In genomic region chr12:91493308-91493707, GRCh38 we compare ENCODE assay signal across 22 cellular contexts.
DNase-seq lines count a peak whose midpoint lies in the region; ATAC-seq, FAIRE-seq and TF ChIP-seq lines count a peak whose summit lies in the region.
"Had no signal": no experiment of that assay in that cellular context is flagged by ENCODE, and none has a peak within 500 bp of the region (broad histone marks: within the 10 kb centered on the region; RNA-seq: fewer than 3 reads in every experiment).

No MANE protein-coding gene starts in this region.

- H3K36me3 Mint-ChIP-seq in activated CD4-positive, alpha-beta memory T cell treated with anti-CD3 and anti-CD28 coated beads for 36 hours: no peaks in the 10 kb centered on the region
- no peaks in the 10 kb centered on the region for H3K36me3 Mint-ChIP-seq in GM23338 (ENCODE audit: low read depth)

- no peak overlapping the region for H3K4me2 ChIP-seq in GM23338

- POLR2A ChIA-PET in activated CD4-positive, alpha-beta memory T cell treated with anti-CD3 and anti-CD28 coated beads for 36 hours (lab: Charles Lee): no interaction called here

- no peaks in the 10 kb centered on the region for H3K27me3 Mint-ChIP-seq in activated CD4-positive, alpha-beta memory T cell treated with anti-CD3 and anti-CD28 coated beads for 36 hours
- no peaks in the 10 kb centered on the region for H3K27me3 Mint-ChIP-seq in GM23338 (ENCODE audit: insufficient read depth, low read depth, poor library complexity)

- intact Hi-C loops in activated CD4-positive, alpha-beta memory T cell treated with anti-CD3 and anti-CD28 coated beads for 36 hours (cut with micrococcal nuclease): no loop called here

- H3K79me2 ChIP-seq in GM23338 (replicated peaks; ENCODE audit: insufficient read depth): no peaks in the 10 kb centered on the region

- no peaks in the 10 kb centered on the region for H3K4me1 Mint-ChIP-seq in activated CD4-positive, alpha-beta memory T cell treated with anti-CD3 and anti-CD28 coated beads for 36 hours (ENCODE audit: low read depth)
- 0 out of 3 replicates have a peak, but pooled peaks cover 2% of the 10 kb centered on the region for H3K4me1 Mint-ChIP-seq in GM23338

- no peaks in the 10 kb centered on the region for H3K36me3 ChIP-seq in bronchial epithelial cell (ENCODE audit: control insufficient read depth, insufficient read depth, low read length)
- no peaks in the 10 kb centered on the region for H3K36me3 ChIP-seq in GM23338 (ENCODE audit: insufficient read depth)

- no peaks in the 10 kb centered on the region for H3K4me1 ChIP-seq in GM23338 (ENCODE audit: insufficient read depth)

- no peaks in the 10 kb centered on the region for H3K9me2 ChIP-seq in GM23338 (ENCODE audit: insufficient read depth)

- H3K4me3 Mint-ChIP-seq in activated CD4-positive, alpha-beta memory T cell treated with anti-CD3 and anti-CD28 coated beads for 36 hours: no peak overlapping the region
- H3K4me3 Mint-ChIP-seq in GM23338: no peak overlapping the region
- H3K4me3 Mint-ChIP-seq: HFFc6 had no signal

- no peak overlapping the region for H3K27ac Mint-ChIP-seq in activated CD4-positive, alpha-beta memory T cell treated with anti-CD3 and anti-CD28 coated beads for 36 hours
- no peak overlapping the region for H3K27ac Mint-ChIP-seq in GM23338
- H3K27ac Mint-ChIP-seq: HFFc6 had no signal

- TF ChIP-seq CTCF in bronchial epithelial cell (IDR thresholded peaks at IDR 0.05; ENCODE audit: insufficient read depth, low read length, severe bottlenecking) (no peak), fibroblast of villous mesenchyme (IDR thresholded peaks at IDR 0.05; ENCODE audit: insufficient read depth, low read depth, low read length) (no peak), GM23338 (conservative IDR thresholded peaks at IDR 0.05; ENCODE audit: low read depth in 2 of 2) (no peak)

- H3K9me3 Mint-ChIP-seq in activated CD4-positive, alpha-beta memory T cell treated with anti-CD3 and anti-CD28 coated beads for 36 hours: no peaks in the 10 kb centered on the region
- H3K9me3 Mint-ChIP-seq in GM23338: peaks cover 3% of the 10 kb centered on the region; the same call in 2 of the 3 replicates

- peak; percentile 43 for DNase-seq in HCEC 1CT
- DNase-seq in HT1080 (ENCODE audit: low read depth): peak; percentile 24
- peak; percentile 43 for DNase-seq in bronchial epithelial cell (ENCODE audit: low read depth)
- DNase-seq in fibroblast of villous mesenchyme (ENCODE audit: low read depth): peak; percentile 4
- DNase-seq in activated CD4-positive, alpha-beta memory T cell treated with anti-CD3 and anti-CD28 coated beads for 36 hours: no peak
- no peak for DNase-seq in GM23338 (ENCODE audit: low spot score)
- DNase-seq in NCI-H1092 (lab: John Stamatoyannopoulos, UW): no peak
- DNase-seq: ACHN, AML-193, COR-L47, HFFc6, IMR-90, Kasumi-1, MV-4-11, NCI-H1436, NCI-H2029 treated with DMSO at 0.1 percent for 48 hours, NCI-H2171 treated with DMSO at 0.1 percent for 48 hours, NCI-H446 treated with DMSO at 0.1 percent for 48 hours, OCI-M1, RPMI8226 had no signal

- FAIRE-seq in bronchial epithelial cell (lab: Jason Lieb, UNC): no peak
- FAIRE-seq: H1 had no signal

- CTCF ChIA-PET in activated CD4-positive, alpha-beta memory T cell treated with anti-CD3 and anti-CD28 coated beads for 36 hours (lab: Charles Lee): no interaction called here

- H3K4me3 ChIP-seq in bronchial epithelial cell (ENCODE audit: low read depth, low read length): no peak overlapping the region
- no peak overlapping the region for H3K4me3 ChIP-seq in fibroblast of villous mesenchyme (ENCODE audit: low read depth, low read length)
- no peak overlapping the region for H3K4me3 ChIP-seq in GM23338

- no peak overlapping the region for H3K27ac ChIP-seq in GM23338 (ENCODE audit: low read depth)

- H2AFZ ChIP-seq in GM23338: no peak overlapping the region

- H3K27me3 ChIP-seq in bronchial epithelial cell (ENCODE audit: control insufficient read depth, insufficient read depth, low read length) (no peaks in the 10 kb centered on the region), GM23338 (ENCODE audit: insufficient read depth) (no peaks in the 10 kb centered on the region)

- H4K20me1 ChIP-seq in GM23338 (replicated peaks; ENCODE audit: insufficient read depth): no peaks in the 10 kb centered on the region

- no peak for ATAC-seq in GM23338
- no peak for ATAC-seq in HG02623 (IDR thresholded peaks at IDR 0.05; ENCODE audit: unreplicated experiment)

- H3F3A ChIP-seq in GM23338 (replicated peaks; ENCODE audit: low read depth): no peaks in the 10 kb centered on the region

TF ChIP-seq in GM23338, 12 proteins besides CTCF, POLR2A, EP300 and RAD21 (continues in another document):
- no peak for TF ChIP-seq POLR2AphosphoS5 (IDR thresholded peaks at IDR 0.05; ENCODE audit: low read depth)
- no peak for TF ChIP-seq ETS1 (IDR thresholded peaks at IDR 0.05)
- no peak for TF ChIP-seq ZNF331 (CRISPR knock-in tag; IDR thresholded peaks at IDR 0.05; ENCODE audit: low read depth)
- no peak for TF ChIP-seq EZH2phosphoT487 (IDR thresholded peaks at IDR 0.05; ENCODE audit: unreplicated experiment)
- no peak for TF ChIP-seq ZNF462 (CRISPR knock-in tag; IDR thresholded peaks at IDR 0.05)
- TF ChIP-seq CREB1 (CRISPR knock-in tag; IDR thresholded peaks at IDR 0.05; ENCODE audit: low read depth): no peak
- no peak for TF ChIP-seq ZNF114 (CRISPR knock-in tag; IDR thresholded peaks at IDR 0.05)
- no peak for TF ChIP-seq STAT1 (IDR thresholded peaks at IDR 0.05; ENCODE audit: unreplicated experiment)

Comparison
In these comparisons a context has a peak if more than half of its experiments do, and no peak if none do; other contexts are left out.
1. DNase-seq: peak in HCEC 1CT (single experiment), HT1080 (single experiment), bronchial epithelial cell (single experiment) and fibroblast of villous mesenchyme (single experiment); none in activated CD4-positive, alpha-beta memory T cell treated with anti-CD3 and anti-CD28 coated beads for 36 hours (single experiment), GM23338 (single experiment) and NCI-H1092 (single experiment).